Comparison of ENCODE assay signal across 8 cellular contexts in genomic region chr13:45119469-45119989, GRCh38. TPM values are rescaled to one million over a fixed set of nuclear protein-coding genes. Genes with fewer than 3 reads are reported as not detected.
DNase-seq lines count a peak whose midpoint lies in the region; ATAC-seq, FAIRE-seq and TF ChIP-seq lines count a peak whose summit lies in the region.

No MANE protein-coding gene starts in this region.

- POLR2A ChIA-PET in CD4-positive, alpha-beta T cell (lab: Charles Lee): interaction anchor here (0.8 to 2.1 kb wide), 8 partner anchors 10 to 345 kb away, joined by 3 to 8 read pairs (median 6); partner anchors contain the start of genes COG3, SLC25A30 and TPT1

- H3K9me3 ChIP-seq in CD4-positive, alpha-beta T cell (ENCODE audit: control insufficient read depth, low read length): no peaks in the 10 kb centered on the region
- H3K9me3 ChIP-seq in esophagus muscularis mucosa (no peaks in the 10 kb centered on the region), osteoblast (ENCODE audit: low read depth, low read length) (no peaks in the 10 kb centered on the region)

- no peaks in the 10 kb centered on the region for H3K9me3 Mint-ChIP-seq in CD4-positive, alpha-beta T cell

- 8% methylated on average over 6 of the region's 6 CpGs for WGBS in esophagus muscularis mucosa

- H4K20me1 ChIP-seq in osteoblast (ENCODE audit: insufficient read depth, low read length): no peaks in the 10 kb centered on the region

- peak overlapping the region; percentile 87 for H3K4me2 ChIP-seq in osteoblast (ENCODE audit: insufficient read depth, low read length)

- H3K36me3 ChIP-seq in esophagus muscularis mucosa (no peaks in the 10 kb centered on the region), osteoblast (ENCODE audit: insufficient read depth, low read length) (peaks cover 4% of the 10 kb centered on the region)

- H3K27me3 ChIP-seq in CD4-positive, alpha-beta T cell (ENCODE audit: control insufficient read depth, insufficient read depth, low read length): no peaks in the 10 kb centered on the region
- H3K27me3 ChIP-seq in esophagus muscularis mucosa: no peaks in the 10 kb centered on the region
- no peaks in the 10 kb centered on the region for H3K27me3 ChIP-seq in osteoblast (ENCODE audit: insufficient read depth, low read length)

- peak overlapping the region; percentile 83 for H3K27ac ChIP-seq in CD4-positive, alpha-beta T cell (ENCODE audit: low read depth, low read length)
- peak overlapping the region; percentile 80 to 89 (median 84) for H3K27ac ChIP-seq in esophagus muscularis mucosa (replicated peaks in 1 of 4)
- peak overlapping the region; percentile 91 for H3K27ac ChIP-seq in osteoblast (ENCODE audit: low read depth, low read length)

- ATAC-seq in CD4-positive, alpha-beta T cell (ENCODE audit: poor library complexity): peak; percentile 82
- ATAC-seq in GM21528 (IDR thresholded peaks at IDR 0.05; ENCODE audit: low FRiP score, unreplicated experiment): peak; percentile 32

- H3K36me3 Mint-ChIP-seq in CD4-positive, alpha-beta T cell (ENCODE audit: low read depth): no peaks in the 10 kb centered on the region

- no peak for TF ChIP-seq CTCF in CD4-positive, alpha-beta T cell (IDR thresholded peaks at IDR 0.05)
- TF ChIP-seq CTCF in esophagus muscularis mucosa (IDR thresholded peaks at IDR 0.05): no peak
- no peak for TF ChIP-seq CTCF in osteoblast (IDR thresholded peaks at IDR 0.05; ENCODE audit: extremely low read depth, low read depth, low read length)

- peak; percentile 38 to 76 (median 52) for DNase-seq in CD4-positive, alpha-beta T cell
- DNase-seq in NAMALWA (ENCODE audit: low spot score) (peak; percentile 60), esophagus muscularis mucosa (ENCODE audit: extremely low spot score) (no peak), osteoblast (ENCODE audit: insufficient read length, low spot score, missing footprints) (peak; percentile 44), urothelium cell line (ENCODE audit: low spot score) (peak; percentile 12), NCI-H524 treated with DMSO at 0.1 percent for 48 hours (lab: John Stamatoyannopoulos, UW) (no peak)
- peak; percentile 79 for DNase-seq in activated CD8-positive, alpha-beta memory T cell treated with anti-CD3 and anti-CD28 coated beads for 24 hours

- intact Hi-C loops in CD4-positive, alpha-beta T cell (cut with DNase I, micrococcal nuclease): loop anchor here in 1 of 2 experiments (2.0 to 5.0 kb wide), 5 partner anchors 72 to 933 kb away; partner anchors contain the start of gene ZC3H13
- intact Hi-C loops in esophagus muscularis mucosa (cut with DNase I): loop anchor here (5.0 kb wide), 1 partner anchor 72 kb away; no protein-coding TSS in a partner anchor

- H3K27me3 Mint-ChIP-seq in CD4-positive, alpha-beta T cell: no peaks in the 10 kb centered on the region

- peaks cover 16 to 34% (median 26%) of the 10 kb centered on the region in 4 donors for H3K4me1 ChIP-seq in esophagus muscularis mucosa
- peaks cover 15% of the 10 kb centered on the region for H3K4me1 ChIP-seq in osteoblast (ENCODE audit: insufficient read depth, low read length)

- peaks cover 8% of the 10 kb centered on the region for H3K4me1 Mint-ChIP-seq in CD4-positive, alpha-beta T cell (ENCODE audit: low read depth)

- H2AFZ ChIP-seq in osteoblast (ENCODE audit: low read length): peak overlapping the region; percentile 96

- peaks cover 42% of the 10 kb centered on the region for H3K79me2 ChIP-seq in osteoblast (ENCODE audit: insufficient read depth, low read length)

- no peak overlapping the region for H3K4me3 Mint-ChIP-seq in CD4-positive, alpha-beta T cell

- CTCF ChIA-PET in CD4-positive, alpha-beta T cell (lab: Charles Lee): interaction anchor here (0.7 kb wide), 1 partner anchor 376 kb away, joined by 3 read pairs; no protein-coding TSS in a partner anchor

- no peak overlapping the region for H3K27ac Mint-ChIP-seq in CD4-positive, alpha-beta T cell

- no peak for FAIRE-seq in urothelium cell line (lab: Jason Lieb, UNC)

- no peak for TF ChIP-seq POLR2A in esophagus muscularis mucosa (IDR thresholded peaks at IDR 0.05; ENCODE audit: low read depth)

- H3K4me3 ChIP-seq in esophagus muscularis mucosa (peak overlapping the region; percentile 76 to 95 (median 87)), osteoblast (ENCODE audit: insufficient read depth, low read length) (peak overlapping the region; percentile 89)

- no peak for TF ChIP-seq EP300 in esophagus muscularis mucosa (IDR thresholded peaks at IDR 0.05)

RNA-seq across cellular contexts. Expression of gene GTF2F2, which starts 0.8 kb away (rescaled TPM):
- total RNA-seq in CD4-positive, alpha-beta T cell: 10 to 100 TPM; 11.7 to 14.8 TPM
- total RNA-seq in esophagus muscularis mucosa: 10 to 100 TPM; 12.9 to 15.1 (median 14.6) TPM
- 19.9 and 23.6 TPM in 2 replicates for total RNA-seq in osteoblast

Comparison
In these comparisons a context has a peak if more than half of its experiments do, and no peak if none do; other contexts are left out.
1. DNase-seq: peak in CD4-positive, alpha-beta T cell (10 of 10), NAMALWA (single experiment), activated CD8-positive, alpha-beta memory T cell treated with anti-CD3 and anti-CD28 coated beads for 24 hours (single experiment), osteoblast (single experiment) and urothelium cell line (single experiment); none in esophagus muscularis mucosa (single experiment) and NCI-H524 treated with DMSO at 0.1 percent for 48 hours (single experiment).
2. Peak in every context shown above with its lines, with median percentiles within 50 percentile points of each other: H3K27ac ChIP-seq.